1 cellular context compared by ENCODE assay signal in genomic region chr14:70896981-70897380, GRCh38.
TF ChIP-seq lines count a peak whose summit lies in the region.

No MANE protein-coding gene starts in this region.

TF ChIP-seq in IMR-90, 13 proteins besides CTCF, POLR2A, EP300 and RAD21 (continued from another document):
- TF ChIP-seq SMC3 (IDR thresholded peaks at IDR 0.05; ENCODE audit: low read depth, low read length), result no peak
- TF ChIP-seq RFX5 (IDR thresholded peaks at IDR 0.05; ENCODE audit: low read depth, low read length), result no peak
- TF ChIP-seq MXI1 (IDR thresholded peaks at IDR 0.05; ENCODE audit: borderline replicate concordance, low read depth, low read length), result no peak
- no peak for TF ChIP-seq CEBPB (IDR thresholded peaks at IDR 0.05; ENCODE audit: low read depth, low read length)
- TF ChIP-seq USF2 (IDR thresholded peaks at IDR 0.05; ENCODE audit: low read depth, low read length), result no peak
- no peak for TF ChIP-seq NFE2L2 (IDR thresholded peaks at IDR 0.05; ENCODE audit: low read depth, low read length)
- no peak for TF ChIP-seq MAFK (IDR thresholded peaks at IDR 0.05; ENCODE audit: low read depth, low read length)
- no peak for TF ChIP-seq CHD1 (IDR thresholded peaks at IDR 0.05; ENCODE audit: low read depth, low read length)
- TF ChIP-seq BHLHE40 (IDR thresholded peaks at IDR 0.05; ENCODE audit: low read depth, low read length), result no peak
- no peak for TF ChIP-seq ELK1 (IDR thresholded peaks at IDR 0.05; ENCODE audit: borderline replicate concordance, low read depth, low read length)
